ENCODE assay signal across 10 cellular contexts in the genomic region with DNA sequence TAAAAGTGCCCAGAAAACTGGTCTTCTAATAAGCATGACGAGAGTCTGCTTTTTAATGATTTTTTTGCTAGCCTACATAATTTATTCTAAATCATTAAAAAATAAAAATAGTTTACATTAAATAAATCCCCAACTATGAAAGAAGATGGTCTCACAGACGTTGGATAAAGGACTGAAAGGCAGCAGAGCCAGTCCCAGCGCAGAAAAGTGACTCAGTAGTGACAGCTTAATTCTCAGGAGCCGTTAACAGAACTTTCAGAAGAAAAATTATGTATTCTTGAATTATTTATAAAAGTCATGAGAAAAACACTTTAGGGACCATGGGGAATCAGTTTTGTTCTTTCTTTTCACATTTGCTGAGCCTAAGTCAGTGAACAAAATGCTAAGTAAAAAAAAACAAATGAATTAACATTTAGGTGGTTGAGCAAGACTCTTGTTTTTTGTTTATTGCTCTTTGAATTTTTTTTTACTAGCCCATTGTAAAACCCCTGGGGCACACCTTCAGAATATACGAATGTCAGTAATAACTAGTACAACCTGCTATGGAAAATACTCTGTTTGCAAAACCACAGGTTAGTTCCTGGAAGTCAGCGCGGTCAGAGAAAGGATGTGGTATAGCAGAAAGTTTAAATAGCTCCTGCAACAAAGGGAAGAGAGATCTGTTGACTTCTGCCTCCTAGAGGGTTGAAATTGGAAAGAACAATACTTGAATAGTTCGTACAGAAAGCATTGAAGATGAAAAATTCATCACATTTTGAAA. TPM values are rescaled to one million over a fixed set of nuclear protein-coding genes. Genes with fewer than 3 reads are reported as not detected.
DNase-seq lines count a peak whose midpoint lies in the region; ATAC-seq and TF ChIP-seq lines count a peak whose summit lies in the region.
"Had no signal": no experiment of that assay in that cellular context is flagged by ENCODE, and none has a peak within 500 bp of the region (broad histone marks: within the 10 kb centered on the region; RNA-seq: fewer than 3 reads in every experiment).

No MANE protein-coding gene starts in this region.

- H3K4me3 ChIP-seq in heart left ventricle: no peak overlapping the region
- H3K4me3 ChIP-seq: SK-N-MC had no signal

- H3K4me1 ChIP-seq in heart left ventricle: no peaks in the 10 kb centered on the region

- intact Hi-C loops in heart left ventricle (cut with DNase I): no loop called here

- H3K9me3 ChIP-seq in heart left ventricle: no peaks in the 10 kb centered on the region

- WGBS in heart left ventricle, 4 donors: 42 to 60% (median 55%) methylated on average over 8 of the region's 8 CpGs

- peaks cover 0 to 52% (median 0%) of the 10 kb centered on the region in 9 donors for H3K27me3 ChIP-seq in heart left ventricle

- peak; percentile 6 to 55 for DNase-seq in NOMO-1 (lab: John Stamatoyannopoulos, UW; ENCODE audit: unreplicated experiment in 2 of 2)
- no peak for DNase-seq in NOMO-1 treated with dmso at 0.1 percent for 144 hours (lab: John Stamatoyannopoulos, UW; ENCODE audit: unreplicated experiment)
- DNase-seq in HT-29 (ENCODE audit: low spot score): peak; percentile 39
- peak; percentile 27 for DNase-seq in activated CD8-positive, alpha-beta memory T cell treated with anti-CD3 and anti-CD28 coated beads, Interleukin-2, amount 50 U/mL, for 1 hour (ENCODE audit: extremely low read depth)
- peak; percentile 0 to 10 for DNase-seq in stimulated activated CD4-positive, alpha-beta T cell treated with anti-CD3 and anti-CD28 coated beads, Interleukin-15, amount 100 ng/mL, for 1 hour (ENCODE audit: low read depth in 1 of 2, low spot score in 1 of 2)
- DNase-seq in heart left ventricle: no peak
- no peak for DNase-seq in HuH-7 (ENCODE audit: low spot score)

- TF ChIP-seq CTCF in heart left ventricle (IDR thresholded peaks at IDR 0.05): no peak

- no peak for TF ChIP-seq POLR2A in heart left ventricle (IDR thresholded peaks at IDR 0.05)

- H3K36me3 ChIP-seq in heart left ventricle: no peaks in the 10 kb centered on the region

- no peak for ATAC-seq in heart left ventricle
- no peak for ATAC-seq in HG03045 (IDR thresholded peaks at IDR 0.05; ENCODE audit: unreplicated experiment)

- no peak overlapping the region for H3K27ac ChIP-seq in heart left ventricle
- H3K27ac ChIP-seq: SK-N-MC had no signal

RNA-seq across cellular contexts. Expression of a gene that starts 50.4 kb away (rescaled TPM):
- total RNA-seq in HT-29 (2014; rRNA removed; shearing (Covaris generic)): not detected in 2 replicates
- total RNA-seq in heart left ventricle: not detected
- under 1 TPM in 1 of 2 donors, not detected in 1; 0.06 TPM for polyA plus RNA-seq in heart left ventricle
- polyA plus RNA-seq: keratinocyte had no signal

Comparison
In these comparisons a context has a peak if more than half of its experiments do, and no peak if none do; other contexts are left out.
1. DNase-seq: peak in NOMO-1 (2 of 2), HT-29 (single experiment), activated CD8-positive, alpha-beta memory T cell treated with anti-CD3 and anti-CD28 coated beads, Interleukin-2, amount 50 U/mL, for 1 hour (single experiment) and stimulated activated CD4-positive, alpha-beta T cell treated with anti-CD3 and anti-CD28 coated beads, Interleukin-15, amount 100 ng/mL, for 1 hour (2 of 2); none in NOMO-1 treated with dmso at 0.1 percent for 144 hours (single experiment), heart left ventricle (0 of 5) and HuH-7 (single experiment).